ENCODE assay signal across 29 cellular contexts in genomic region chr12:53456654-53457366, GRCh38. TPM values are rescaled to one million over a fixed set of nuclear protein-coding genes. Genes with fewer than 3 reads are reported as not detected.
DNase-seq lines count a peak whose midpoint lies in the region; ATAC-seq, FAIRE-seq and TF ChIP-seq lines count a peak whose summit lies in the region.
"Had no signal": no experiment of that assay in that cellular context is flagged by ENCODE, and none has a peak within 500 bp of the region (broad histone marks: within the 10 kb centered on the region; RNA-seq: fewer than 3 reads in every experiment).

No MANE protein-coding gene starts in this region.

- H3K36me3 ChIP-seq in MM.1S (replicated peaks; ENCODE audit: insufficient read depth, low read length), result peaks cover 14% of the 10 kb centered on the region
- H3K36me3 ChIP-seq in psoas muscle (ENCODE audit: insufficient read depth in 1 of 2, low read depth in 1 of 2), result peaks cover 32 to 84% of the 10 kb centered on the region in 2 donors
- peaks cover 28 to 74% (median 54%) of the 10 kb centered on the region in 3 donors for H3K36me3 ChIP-seq in pancreas

- no peak for ATAC-seq in activated T-cell treated with anti-CD3 and anti-CD28 coated beads, Interleukin-2, amount 50 U/mL, for 4 hours
- ATAC-seq in psoas muscle (no peak), GM21515 (IDR thresholded peaks at IDR 0.05; ENCODE audit: unreplicated experiment) (no peak), pancreas (no peak)
- ATAC-seq: activated CD4-positive, CD25-positive, alpha-beta regulatory T cell treated with anti-CD3 and anti-CD28 coated beads, Interleukin-2, amount 50 U/mL, for 24 hours; activated naive CD8-positive, alpha-beta T cell treated with anti-CD3 and anti-CD28 coated beads, Interleukin-2, amount 50 U/mL, for 24 hours; left lobe of liver had no signal

- no peaks in the 10 kb centered on the region for H3K27me3 ChIP-seq in MM.1S (replicated peaks; ENCODE audit: insufficient read depth, low read length)
- no peaks in the 10 kb centered on the region for H3K27me3 ChIP-seq in psoas muscle (ENCODE audit: insufficient read depth in 3 of 3, low read length in 2 of 3)
- H3K27me3 ChIP-seq in pancreas, result no peaks in the 10 kb centered on the region
- H3K27me3 ChIP-seq: Peyer's patch, spleen had no signal

- H3K4me1 ChIP-seq in MM.1S (ENCODE audit: low read length) (peaks cover 43% of the 10 kb centered on the region), psoas muscle (peaks cover 71% of the 10 kb centered on the region), pancreas (peaks cover 7 to 15% (median 10%) of the 10 kb centered on the region in 3 donors)

- H3K4me3 ChIP-seq in MM.1S (ENCODE audit: low read length), result peak overlapping the region; percentile 95
- no peak overlapping the region for H3K4me3 ChIP-seq in psoas muscle
- no peak overlapping the region for H3K4me3 ChIP-seq in pancreas
- H3K4me3 ChIP-seq: Peyer's patch, spleen had no signal

- H3K4me3 Mint-ChIP-seq in activated T-cell treated with anti-CD3 and anti-CD28 coated beads, Interleukin-2, amount 50 U/mL, for 24 hours, result peak overlapping the region; percentile 15
- H3K4me3 Mint-ChIP-seq in activated T-cell treated with anti-CD3 and anti-CD28 coated beads, Interleukin-2, amount 50 U/mL, for 4 hours, result no peak overlapping the region
- no peak overlapping the region for H3K4me3 Mint-ChIP-seq in chondrocyte (ENCODE audit: unreplicated experiment)
- H3K4me3 Mint-ChIP-seq: activated CD4-positive, alpha-beta memory T cell treated with anti-CD3 and anti-CD28 coated beads, Interleukin-2, amount 10 ng/mL, durations not matched to agents 7 days and 5 days; activated naive CD8-positive, alpha-beta T cell treated with anti-CD3 and anti-CD28 coated beads, Interleukin-2, amount 50 U/mL, for 24 hours; central memory CD8-positive, alpha-beta T cell had no signal

- peaks cover 63% of the 10 kb centered on the region for H3K4me1 Mint-ChIP-seq in activated T-cell treated with anti-CD3 and anti-CD28 coated beads, Interleukin-2, amount 50 U/mL, for 24 hours (ENCODE audit: low read depth)
- peaks cover 45% of the 10 kb centered on the region for H3K4me1 Mint-ChIP-seq in activated T-cell treated with anti-CD3 and anti-CD28 coated beads, Interleukin-2, amount 50 U/mL, for 4 hours (ENCODE audit: low read depth)
- H3K4me1 Mint-ChIP-seq in chondrocyte (ENCODE audit: low read depth), result peaks cover 41% of the 10 kb centered on the region

- FAIRE-seq in pancreas (lab: Jason Lieb, UNC), result no peak
- FAIRE-seq: TTC549 had no signal

- peak overlapping the region; percentile 75 for H3K27ac Mint-ChIP-seq in activated T-cell treated with anti-CD3 and anti-CD28 coated beads, Interleukin-2, amount 50 U/mL, for 24 hours
- peak overlapping the region; percentile 32 for H3K27ac Mint-ChIP-seq in chondrocyte (ENCODE audit: unreplicated experiment)
- H3K27ac Mint-ChIP-seq: activated CD4-positive, alpha-beta memory T cell treated with anti-CD3 and anti-CD28 coated beads, Interleukin-2, amount 10 ng/mL, durations not matched to agents 7 days and 5 days; CD4-positive, CD25-positive, alpha-beta regulatory T cell; naive B cell had no signal

- H3K9me2 ChIP-seq in MM.1S (replicated peaks; ENCODE audit: insufficient read depth, low read length), result no peaks in the 10 kb centered on the region

- no peaks in the 10 kb centered on the region for H3K9me3 Mint-ChIP-seq in activated T-cell treated with anti-CD3 and anti-CD28 coated beads, Interleukin-2, amount 50 U/mL, for 24 hours
- H3K9me3 Mint-ChIP-seq in activated T-cell treated with anti-CD3 and anti-CD28 coated beads, Interleukin-2, amount 50 U/mL, for 4 hours, result no peaks in the 10 kb centered on the region
- H3K9me3 Mint-ChIP-seq in chondrocyte (ENCODE audit: low read depth), result no peaks in the 10 kb centered on the region
- H3K9me3 Mint-ChIP-seq: activated CD4-positive, alpha-beta memory T cell treated with anti-CD3 and anti-CD28 coated beads, Interleukin-2, amount 10 ng/mL, durations not matched to agents 7 days and 5 days; activated naive CD8-positive, alpha-beta T cell treated with anti-CD3 and anti-CD28 coated beads, Interleukin-2, amount 50 U/mL, for 24 hours; central memory CD8-positive, alpha-beta T cell; naive B cell had no signal

- peaks cover 97% of the 10 kb centered on the region for H3K79me2 ChIP-seq in MM.1S (ENCODE audit: low read length)

- peaks cover 11% of the 10 kb centered on the region for H4K20me1 ChIP-seq in MM.1S (ENCODE audit: insufficient read depth, low read length)

- intact Hi-C loops in psoas muscle (cut with DNase I), result loop anchor here in 1 of 2 donors (5.0 kb wide), 1 partner anchor 35 kb away; no protein-coding TSS in a partner anchor
- intact Hi-C loops in pancreas (cut with DNase I), result no loop called here

- H3K4me2 ChIP-seq in MM.1S (ENCODE audit: low read depth, low read length), result peak overlapping the region; percentile 76

- peaks cover 93% of the 10 kb centered on the region for H3K36me3 Mint-ChIP-seq in activated T-cell treated with anti-CD3 and anti-CD28 coated beads, Interleukin-2, amount 50 U/mL, for 24 hours (ENCODE audit: low read depth)
- peaks cover 62% of the 10 kb centered on the region for H3K36me3 Mint-ChIP-seq in activated T-cell treated with anti-CD3 and anti-CD28 coated beads, Interleukin-2, amount 50 U/mL, for 4 hours (ENCODE audit: insufficient read depth)
- peaks cover 46% of the 10 kb centered on the region for H3K36me3 Mint-ChIP-seq in chondrocyte (ENCODE audit: low read depth)

- H3F3A ChIP-seq in MM.1S (ENCODE audit: insufficient read depth, low read length), result peaks cover 95% of the 10 kb centered on the region

- WGBS in psoas muscle, 3 donors, result 55 to 68% (median 59%) methylated on average over 6 of the region's 6 CpGs
- 47 to 49% methylated on average over 6 of the region's 6 CpGs for WGBS in pancreas, 2 donors

- H2AFZ ChIP-seq in MM.1S (ENCODE audit: low read length), result no peak overlapping the region

- peak overlapping the region; percentile 65; the same call in 1 of the 2 replicates for H3K9ac ChIP-seq in MM.1S (ENCODE audit: low read length)

- H3K27ac ChIP-seq in MM.1S (ENCODE audit: low read length) (peak overlapping the region; percentile 94; the same call in 1 of the 2 replicates), psoas muscle (peak overlapping the region; percentile 11), pancreas (no peak overlapping the region)
- H3K27ac ChIP-seq: 22Rv1, Peyer's patch, spleen had no signal

- DNase-seq in activated T-cell treated with anti-CD3 and anti-CD28 coated beads, Interleukin-2, amount 50 U/mL, for 24 hours, result no peak
- DNase-seq in activated T-cell treated with anti-CD3 and anti-CD28 coated beads, Interleukin-2, amount 50 U/mL, for 4 hours, result no peak
- DNase-seq in MM.1S, result peak; percentile 35
- no peak for DNase-seq in chondrocyte (ENCODE audit: low spot score)
- no peak for DNase-seq in psoas muscle
- no peak for DNase-seq in activated effector memory CD4-positive, alpha-beta T cell treated with anti-CD3 and anti-CD28 coated beads, Interleukin-2, amount 50 U/mL, for 16 hours
- no peak for DNase-seq in pancreas
- DNase-seq: activated CD4-positive, alpha-beta memory T cell treated with anti-CD3 and anti-CD28 coated beads, Interleukin-2, amount 10 ng/mL, durations not matched to agents 7 days and 5 days; activated CD8-positive, alpha-beta memory T cell treated with anti-CD3 and anti-CD28 coated beads, Interleukin-2, amount 50 U/mL, for 48 hours; activated effector memory CD4-positive, alpha-beta T cell treated with Interleukin-2 at 50 U/mL for 16 hours; activated naive CD8-positive, alpha-beta T cell treated with anti-CD3 and anti-CD28 coated beads, Interleukin-2, amount 50 U/mL, for 24 hours; CD4-positive, CD25-positive, alpha-beta regulatory T cell; naive B cell; NCI-H1105 treated with DMSO at 0.1 percent for 48 hours; NCI-H2029; NCI-H526 treated with DMSO at 0.1 percent for 48 hours; Peyer's patch; spleen; substantia nigra; T-helper 1 cell had no signal

- H3K27me3 Mint-ChIP-seq in activated T-cell treated with anti-CD3 and anti-CD28 coated beads, Interleukin-2, amount 50 U/mL, for 24 hours, result no peaks in the 10 kb centered on the region
- no peaks in the 10 kb centered on the region for H3K27me3 Mint-ChIP-seq in activated T-cell treated with anti-CD3 and anti-CD28 coated beads, Interleukin-2, amount 50 U/mL, for 4 hours (ENCODE audit: low read depth)
- no peaks in the 10 kb centered on the region for H3K27me3 Mint-ChIP-seq in chondrocyte (ENCODE audit: low read depth)
- H3K27me3 Mint-ChIP-seq: activated CD4-positive, alpha-beta memory T cell treated with anti-CD3 and anti-CD28 coated beads, Interleukin-2, amount 10 ng/mL, durations not matched to agents 7 days and 5 days; activated naive CD8-positive, alpha-beta T cell treated with anti-CD3 and anti-CD28 coated beads, Interleukin-2, amount 50 U/mL, for 24 hours; central memory CD8-positive, alpha-beta T cell; naive B cell had no signal

- TF ChIP-seq CTCF in MM.1S (IDR thresholded peaks at IDR 0.05; ENCODE audit: low read length) (no peak), chondrocyte (IDR thresholded peaks at IDR 0.05) (no peak), psoas muscle (IDR thresholded peaks at IDR 0.05) (no peak), pancreas (IDR thresholded peaks at IDR 0.05) (no peak)

- no peaks in the 10 kb centered on the region for H3K9me3 ChIP-seq in MM.1S (replicated peaks; ENCODE audit: insufficient read depth, low read length)
- H3K9me3 ChIP-seq in psoas muscle, result no peaks in the 10 kb centered on the region
- no peaks in the 10 kb centered on the region for H3K9me3 ChIP-seq in pancreas
- H3K9me3 ChIP-seq: Peyer's patch, spleen had no signal

RNA-seq across cellular contexts. Expression of gene PCBP2, which starts 4.9 kb away (rescaled TPM):
- total RNA-seq in activated T-cell treated with anti-CD3 and anti-CD28 coated beads, Interleukin-2, amount 50 U/mL, for 4 hours, result 1,000 to 10,000 TPM; 1,031 to 1,084 (median 1,084) TPM
- total RNA-seq in chondrocyte, result 601 to 638 TPM (median 611 TPM) in 3 replicates
- total RNA-seq in psoas muscle, result 100 to 1,000 TPM; 354 to 507 (median 439) TPM
- polyA plus RNA-seq in psoas muscle, result 100 to 1,000 TPM; 254 to 469 (median 365) TPM
- total RNA-seq in pancreas, result 100 to 1,000 TPM; 451 to 608 (median 475) TPM
- 100 to 1,000 TPM; 266 to 403 TPM for polyA plus RNA-seq in pancreas

RNA-seq across cellular contexts. Expression of gene PRR13, which starts 15.3 kb away (rescaled TPM):
- total RNA-seq in activated T-cell treated with anti-CD3 and anti-CD28 coated beads, Interleukin-2, amount 50 U/mL, for 4 hours, result 100 to 1,000 TPM; 269 to 284 (median 284) TPM
- total RNA-seq in chondrocyte (96.2 to 110 TPM (median 102 TPM) in 3 replicates), psoas muscle (10 to 100 TPM; 45.2 to 85.0 (median 62.6) TPM), pancreas (10 to 100 TPM; 41.3 to 77.8 (median 62.3) TPM)
- polyA plus RNA-seq in psoas muscle (100 to 1,000 TPM in 1 of 3 donors, 10 to 100 TPM in 2; 65.6 to 136 (median 82.0) TPM), pancreas (100 to 1,000 TPM in 1 of 2 donors, 10 to 100 TPM in 1; 81.1 to 106 TPM)

RNA-seq across cellular contexts. Expression of gene AMHR2, which starts 33.2 kb away (rescaled TPM):
- not detected for total RNA-seq in activated T-cell treated with anti-CD3 and anti-CD28 coated beads, Interleukin-2, amount 50 U/mL, for 4 hours
- not detected in 3 replicates for total RNA-seq in chondrocyte
- 1 to 10 TPM in 2 of 4 donors, under 1 TPM in 2; 0.40 to 1.6 (median 0.97) TPM for total RNA-seq in psoas muscle
- under 1 TPM; 0.43 to 0.84 (median 0.72) TPM for polyA plus RNA-seq in psoas muscle
- 1 to 10 TPM; 1.7 to 8.1 (median 3.0) TPM for total RNA-seq in pancreas
- polyA plus RNA-seq in pancreas, result 1 to 10 TPM; 2.5 to 2.9 TPM
- total RNA-seq: activated CD4-positive, alpha-beta memory T cell treated with anti-CD3 and anti-CD28 coated beads, Interleukin-2, amount 10 ng/mL, durations not matched to agents 7 days and 5 days; CD4-positive, CD25-positive, alpha-beta regulatory T cell; dermis microvascular lymphatic vessel endothelial cell; LHCN-M2; ureter had no signal
- polyA plus RNA-seq: CD4-positive, CD25-positive, alpha-beta regulatory T cell had no signal

RNA-seq across cellular contexts. Expression of gene MAP3K12, which starts 42.4 kb away (rescaled TPM):
- 1 to 10 TPM; 6.5 to 8.4 (median 7.7) TPM for total RNA-seq in activated T-cell treated with anti-CD3 and anti-CD28 coated beads, Interleukin-2, amount 50 U/mL, for 4 hours
- total RNA-seq in chondrocyte (25.5 to 30.6 TPM (median 26.9 TPM) in 3 replicates), psoas muscle (1 to 10 TPM; 1.9 to 2.9 (median 2.3) TPM), pancreas (1 to 10 TPM; 2.3 to 9.9 (median 4.1) TPM)
- polyA plus RNA-seq in psoas muscle (1 to 10 TPM; 2.3 to 3.1 (median 3.0) TPM), pancreas (10 to 100 TPM; 20.3 to 24.9 TPM)

RNA-seq across cellular contexts. Expression of gene TARBP2, which starts 44.3 kb away (rescaled TPM):
- total RNA-seq in activated T-cell treated with anti-CD3 and anti-CD28 coated beads, Interleukin-2, amount 50 U/mL, for 4 hours, result 10 to 100 TPM; 62.6 to 71.4 (median 64.3) TPM
- 23.5 to 34.0 TPM (median 24.1 TPM) in 3 replicates for total RNA-seq in chondrocyte
- 10 to 100 TPM in 2 of 4 donors, 1 to 10 TPM in 2; 7.6 to 10.8 (median 10.4) TPM for total RNA-seq in psoas muscle
- 10 to 100 TPM; 10.2 to 23.3 (median 21.2) TPM for polyA plus RNA-seq in psoas muscle
- total RNA-seq in pancreas, result 10 to 100 TPM; 11.7 to 22.5 (median 15.4) TPM
- 10 to 100 TPM; 43.0 to 50.1 TPM for polyA plus RNA-seq in pancreas

Comparison
In these comparisons a context has a peak if more than half of its experiments do, and no peak if none do; other contexts are left out.
1. H3K27ac ChIP-seq: peak in MM.1S (single experiment) and psoas muscle (single experiment); none in pancreas (0 of 4).